Comparison of ENCODE assay signal across 19 cellular contexts in the genomic region with DNA sequence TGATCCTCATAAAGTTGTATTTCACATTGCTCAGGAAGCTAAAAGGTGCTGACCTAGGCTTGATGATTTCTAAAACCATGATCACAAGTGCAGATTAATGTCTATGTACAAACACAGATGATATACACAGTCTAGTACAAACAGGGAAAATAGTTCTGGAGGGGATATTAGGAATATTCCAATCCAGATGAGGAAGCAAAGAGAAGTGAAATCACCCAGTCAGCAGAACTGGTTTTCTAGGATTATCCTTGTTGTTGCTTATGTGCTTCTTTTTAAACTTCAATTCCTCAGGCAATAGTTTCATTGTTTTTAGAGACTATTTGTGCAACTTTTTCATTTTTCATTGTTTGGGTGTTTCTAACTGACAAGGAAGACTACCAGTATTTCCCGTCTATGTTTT.
"Had no signal": no experiment of that assay in that cellular context is flagged by ENCODE, and none has a peak within 500 bp of the region (broad histone marks: within the 10 kb centered on the region; RNA-seq: fewer than 3 reads in every experiment).

No MANE protein-coding gene starts in this region.

- H3K27ac ChIP-seq: brain microvascular endothelial cell, Peyer's patch had no signal

- H3K4me3 ChIP-seq: MG63, Peyer's patch had no signal

- DNase-seq: activated CD4-positive, alpha-beta T cell treated with anti-CD3 and anti-CD28 coated beads for 4 hours; activated CD8-positive, alpha-beta memory T cell treated with anti-CD3 and anti-CD28 coated beads, Interleukin-2, amount 50 U/mL, for 4 hours; activated CD8-positive, alpha-beta T cell treated with anti-CD3 and anti-CD28 coated beads for 36 hours; activated gamma-delta T cell treated with Interleukin-2 at 50 U/mL for 16 hours; activated naive CD4-positive, alpha-beta T cell treated with anti-CD3 and anti-CD28 coated beads, Interleukin-2, amount 10 ng/mL, durations not matched to agents 7 days and 5 days; activated naive CD8-positive, alpha-beta T cell treated with anti-CD3 and anti-CD28 coated beads for 36 hours; activated T-cell treated with anti-CD3 and anti-CD28 coated beads, Interleukin-2, amount 50 U/mL, for 72 hours; brain microvascular endothelial cell; cerebellar nuclear complex; MG63; NCI-H1105; NCI-H1436; NCI-H1694 treated with DMSO at 0.1 percent for 48 hours; NCI-H2081; NCI-H446; NCI-H524; Peyer's patch; SHP77 treated with DMSO at 0.1 percent for 48 hours had no signal

- H3K27me3 ChIP-seq: brain microvascular endothelial cell, MG63, Peyer's patch had no signal

- H3K4me1 ChIP-seq: Peyer's patch had no signal

- H3K9me3 ChIP-seq: MG63, Peyer's patch had no signal

- ATAC-seq: activated CD4-positive, CD25-positive, alpha-beta regulatory T cell treated with anti-CD3 and anti-CD28 coated beads, Interleukin-2, amount 50 U/mL, for 24 hours; activated CD8-positive, alpha-beta T cell treated with anti-CD3 and anti-CD28 coated beads for 36 hours; activated T-cell treated with anti-CD3 and anti-CD28 coated beads, Interleukin-2, amount 50 U/mL, for 72 hours had no signal

- H3K36me3 ChIP-seq: brain microvascular endothelial cell, Peyer's patch had no signal
